ENCODE assay signal across 29 cellular contexts in the genomic region with DNA sequence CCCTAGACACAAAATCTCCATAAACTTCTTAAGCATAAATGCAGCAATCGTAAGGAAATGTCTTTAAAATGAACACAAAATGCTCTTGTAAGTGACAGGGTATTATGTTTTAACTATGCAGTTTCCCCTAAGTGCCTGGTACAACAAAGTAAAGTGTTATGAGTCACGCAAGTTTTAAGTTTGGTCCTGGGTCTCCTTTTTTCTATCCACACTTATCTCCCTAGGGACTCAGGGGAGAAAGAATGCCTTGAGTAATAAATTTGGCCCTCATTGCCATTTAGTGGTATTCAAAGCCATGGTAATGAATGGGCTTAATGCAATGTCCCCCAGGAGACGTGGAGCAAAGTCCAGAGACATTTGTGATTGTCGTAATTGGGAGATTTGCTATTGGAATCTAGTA.
"Had no signal": no experiment of that assay in that cellular context is flagged by ENCODE, and none has a peak within 500 bp of the region (broad histone marks: within the 10 kb centered on the region; RNA-seq: fewer than 3 reads in every experiment).

No MANE protein-coding gene starts in this region.

- H3K27ac Mint-ChIP-seq: activated CD4-positive, alpha-beta memory T cell treated with anti-CD3 and anti-CD28 coated beads, Interleukin-2, amount 10 ng/mL, durations not matched to agents 7 days and 5 days; activated CD4-positive, alpha-beta T cell treated with anti-CD3 and anti-CD28 coated beads, Interleukin-2, amount 10 ng/mL, durations not matched to agents 7 days and 5 days; activated naive CD4-positive, alpha-beta T cell treated with anti-CD3 and anti-CD28 coated beads, Interleukin-2, amount 10 ng/mL, durations not matched to agents 7 days and 5 days; activated naive CD4-positive, alpha-beta T cell treated with anti-CD3 and anti-CD28 coated beads, Interleukin-2, amount 50 U/mL, for 72 hours; activated naive CD8-positive, alpha-beta T cell treated with anti-CD3 and anti-CD28 coated beads, Interleukin-2, amount 10 ng/mL, durations not matched to agents 7 days and 5 days; activated T-cell treated with anti-CD3 and anti-CD28 coated beads, Interleukin-2, amount 50 U/mL, for 24 hours; activated T-cell treated with anti-CD3 and anti-CD28 coated beads, Interleukin-2, amount 50 U/mL, for 72 hours; dendritic cell treated with granulocyte-macrophage colony-stimulating factor and Interleukin-4, amounts not matched to agents 40 ng/mL and 50 ng/mL, for 4 days; WTC11 had no signal

- H3K36me3 Mint-ChIP-seq: activated naive CD4-positive, alpha-beta T cell treated with anti-CD3 and anti-CD28 coated beads, Interleukin-2, amount 10 ng/mL, durations not matched to agents 7 days and 5 days; activated naive CD4-positive, alpha-beta T cell treated with anti-CD3 and anti-CD28 coated beads, Interleukin-2, amount 50 U/mL, for 72 hours; activated naive CD8-positive, alpha-beta T cell treated with anti-CD3 and anti-CD28 coated beads, Interleukin-2, amount 10 ng/mL, durations not matched to agents 7 days and 5 days had no signal

- H3K4me3 ChIP-seq: ascending aorta, coronary artery, dorsolateral prefrontal cortex, esophagus muscularis mucosa, gastroesophageal sphincter, heart right ventricle had no signal

- H3K4me1 ChIP-seq: ascending aorta, esophagus muscularis mucosa, gastroesophageal sphincter, heart right ventricle had no signal

- DNase-seq: activated CD4-positive, alpha-beta memory T cell treated with anti-CD3 and anti-CD28 coated beads, Interleukin-2, amount 10 ng/mL, durations not matched to agents 7 days and 5 days; activated CD4-positive, alpha-beta T cell treated with anti-CD3 and anti-CD28 coated beads for 1 hour; activated CD4-positive, alpha-beta T cell treated with anti-CD3 and anti-CD28 coated beads for 4 hours; activated CD4-positive, alpha-beta T cell treated with anti-CD3 and anti-CD28 coated beads, Interleukin-2, amount 10 ng/mL, durations not matched to agents 7 days and 5 days; activated CD4-positive, alpha-beta T cell treated with anti-CD3 and anti-CD28 coated beads, Interleukin-2, amount 50 U/mL, for 4 hours; activated CD8-positive, alpha-beta memory T cell treated with anti-CD3 and anti-CD28 coated beads, Interleukin-2, amount 50 U/mL, for 48 hours; activated gamma-delta T cell; activated naive CD4-positive, alpha-beta T cell; activated naive CD4-positive, alpha-beta T cell treated with anti-CD3 and anti-CD28 coated beads, Interleukin-2, amount 10 ng/mL, durations not matched to agents 7 days and 5 days; activated naive CD8-positive, alpha-beta T cell treated with anti-CD3 and anti-CD28 coated beads, Interleukin-2, amount 10 ng/mL, durations not matched to agents 7 days and 5 days; activated T-cell treated with anti-CD3 and anti-CD28 coated beads for 4 hours; activated T-cell treated with anti-CD3 and anti-CD28 coated beads, Interleukin-2, amount 50 U/mL, for 24 hours; activated T-cell treated with anti-CD3 and anti-CD28 coated beads, Interleukin-2, amount 50 U/mL, for 72 hours; brain microvascular endothelial cell; dorsolateral prefrontal cortex; effector memory CD4-positive, alpha-beta T cell; erythroblast; foreskin melanocyte; heart right ventricle; T-helper 2 cell had no signal

- H3K4me3 Mint-ChIP-seq: activated CD4-positive, alpha-beta memory T cell treated with anti-CD3 and anti-CD28 coated beads, Interleukin-2, amount 10 ng/mL, durations not matched to agents 7 days and 5 days; activated CD4-positive, alpha-beta T cell treated with anti-CD3 and anti-CD28 coated beads, Interleukin-2, amount 10 ng/mL, durations not matched to agents 7 days and 5 days; activated naive CD4-positive, alpha-beta T cell treated with anti-CD3 and anti-CD28 coated beads, Interleukin-2, amount 10 ng/mL, durations not matched to agents 7 days and 5 days; activated naive CD8-positive, alpha-beta T cell treated with anti-CD3 and anti-CD28 coated beads, Interleukin-2, amount 10 ng/mL, durations not matched to agents 7 days and 5 days; activated T-cell treated with anti-CD3 and anti-CD28 coated beads, Interleukin-2, amount 50 U/mL, for 24 hours; activated T-cell treated with anti-CD3 and anti-CD28 coated beads, Interleukin-2, amount 50 U/mL, for 72 hours; central memory CD8-positive, alpha-beta T cell; dendritic cell treated with granulocyte-macrophage colony-stimulating factor and Interleukin-4, amounts not matched to agents 40 ng/mL and 50 ng/mL, for 4 days; WTC11 had no signal

- H3K9me3 Mint-ChIP-seq: activated CD4-positive, alpha-beta memory T cell treated with anti-CD3 and anti-CD28 coated beads, Interleukin-2, amount 10 ng/mL, durations not matched to agents 7 days and 5 days; activated CD4-positive, alpha-beta T cell treated with anti-CD3 and anti-CD28 coated beads, Interleukin-2, amount 10 ng/mL, durations not matched to agents 7 days and 5 days; activated naive CD4-positive, alpha-beta T cell treated with anti-CD3 and anti-CD28 coated beads, Interleukin-2, amount 10 ng/mL, durations not matched to agents 7 days and 5 days; activated naive CD4-positive, alpha-beta T cell treated with anti-CD3 and anti-CD28 coated beads, Interleukin-2, amount 50 U/mL, for 72 hours; activated naive CD8-positive, alpha-beta T cell treated with anti-CD3 and anti-CD28 coated beads, Interleukin-2, amount 10 ng/mL, durations not matched to agents 7 days and 5 days; activated T-cell treated with anti-CD3 and anti-CD28 coated beads, Interleukin-2, amount 50 U/mL, for 24 hours; central memory CD8-positive, alpha-beta T cell; dendritic cell treated with granulocyte-macrophage colony-stimulating factor and Interleukin-4, amounts not matched to agents 40 ng/mL and 50 ng/mL, for 4 days had no signal

- H3K27ac ChIP-seq: ascending aorta, brain microvascular endothelial cell, coronary artery, dorsolateral prefrontal cortex, esophagus muscularis mucosa, gastroesophageal sphincter, heart right ventricle, VCaP had no signal

- H3K27me3 ChIP-seq: ascending aorta, brain microvascular endothelial cell, esophagus muscularis mucosa, gastroesophageal sphincter had no signal

- H3K36me3 ChIP-seq: ascending aorta, brain microvascular endothelial cell, esophagus muscularis mucosa, gastroesophageal sphincter, heart right ventricle had no signal

- H3K9me3 ChIP-seq: ascending aorta, esophagus muscularis mucosa, gastroesophageal sphincter had no signal

- H3K4me1 Mint-ChIP-seq: activated CD4-positive, alpha-beta memory T cell treated with anti-CD3 and anti-CD28 coated beads, Interleukin-2, amount 10 ng/mL, durations not matched to agents 7 days and 5 days; activated CD4-positive, alpha-beta T cell treated with anti-CD3 and anti-CD28 coated beads, Interleukin-2, amount 10 ng/mL, durations not matched to agents 7 days and 5 days; activated naive CD4-positive, alpha-beta T cell treated with anti-CD3 and anti-CD28 coated beads, Interleukin-2, amount 10 ng/mL, durations not matched to agents 7 days and 5 days; activated naive CD8-positive, alpha-beta T cell treated with anti-CD3 and anti-CD28 coated beads, Interleukin-2, amount 10 ng/mL, durations not matched to agents 7 days and 5 days; central memory CD8-positive, alpha-beta T cell had no signal

- H3K27me3 Mint-ChIP-seq: activated CD4-positive, alpha-beta memory T cell treated with anti-CD3 and anti-CD28 coated beads, Interleukin-2, amount 10 ng/mL, durations not matched to agents 7 days and 5 days; activated CD4-positive, alpha-beta T cell treated with anti-CD3 and anti-CD28 coated beads, Interleukin-2, amount 10 ng/mL, durations not matched to agents 7 days and 5 days; activated naive CD4-positive, alpha-beta T cell treated with anti-CD3 and anti-CD28 coated beads, Interleukin-2, amount 10 ng/mL, durations not matched to agents 7 days and 5 days; activated naive CD8-positive, alpha-beta T cell treated with anti-CD3 and anti-CD28 coated beads, Interleukin-2, amount 10 ng/mL, durations not matched to agents 7 days and 5 days; dendritic cell treated with granulocyte-macrophage colony-stimulating factor and Interleukin-4, amounts not matched to agents 40 ng/mL and 50 ng/mL, for 4 days had no signal
